In genomic region chr3:138935505-138935863, GRCh38 we compare ENCODE assay signal across 9 cellular contexts. TPM values are rescaled to one million over a fixed set of nuclear protein-coding genes. Genes with fewer than 3 reads are reported as not detected.
A peak's percentile ranks its signal among the peaks of the same experiment; 100 is the strongest.
DNase-seq lines count a peak whose midpoint lies in the region; ATAC-seq, FAIRE-seq and TF ChIP-seq lines count a peak whose summit lies in the region.
"Had no signal": no experiment of that assay in that cellular context is flagged by ENCODE, and none has a peak within 500 bp of the region (broad histone marks: within the 10 kb centered on the region; RNA-seq: fewer than 3 reads in every experiment).

No MANE protein-coding gene starts in this region.

- H3K4me3 Mint-ChIP-seq in central memory CD8-positive, alpha-beta T cell: peak overlapping the region; percentile 76

- peak overlapping the region; percentile 67; the same call in 1 of the 2 replicates for H3K9ac ChIP-seq in ES-I3 (ENCODE audit: low read depth, low read length)
- peak overlapping the region; percentile 35; the same call in 1 of the 2 replicates for H3K9ac ChIP-seq in MM.1S (ENCODE audit: low read length)

- no peaks in the 10 kb centered on the region for H3K79me2 ChIP-seq in MM.1S (ENCODE audit: low read length)

- DNase-seq in MM.1S (no peak), sigmoid colon (no peak), mesenteric fat pad (ENCODE audit: low spot score) (no peak), frontal cortex (ENCODE audit: low spot score in 2 of 2) (no peak)
- no peak for DNase-seq in central memory CD8-positive, alpha-beta T cell (ENCODE audit: low spot score in 2 of 2)
- DNase-seq: NCI-H774 had no signal

- H3K9me2 ChIP-seq in MM.1S (replicated peaks; ENCODE audit: insufficient read depth, low read length): no peaks in the 10 kb centered on the region

- no peaks in the 10 kb centered on the region for H3K36me3 Mint-ChIP-seq in central memory CD8-positive, alpha-beta T cell (ENCODE audit: insufficient read depth)

- no peaks in the 10 kb centered on the region for H3F3A ChIP-seq in MM.1S (ENCODE audit: insufficient read depth, low read length)

- no peaks in the 10 kb centered on the region for H3K9me3 Mint-ChIP-seq in central memory CD8-positive, alpha-beta T cell

- H3K4me1 Mint-ChIP-seq in central memory CD8-positive, alpha-beta T cell: peaks cover 23% of the 10 kb centered on the region

- no peak for TF ChIP-seq EP300 in sigmoid colon (IDR thresholded peaks at IDR 0.05)

- peak overlapping the region; percentile 93 for H3K4me2 ChIP-seq in MM.1S (ENCODE audit: low read depth, low read length)

- H3K4me1 ChIP-seq in ES-I3 (ENCODE audit: insufficient read depth, low read length) (no peaks in the 10 kb centered on the region; the same call in 1 of the 2 replicates), MM.1S (ENCODE audit: low read length) (no peaks in the 10 kb centered on the region), neuron (ENCODE audit: insufficient read depth, low read length) (peaks cover 20% of the 10 kb centered on the region), sigmoid colon (peaks cover 0 to 43% (median 37%) of the 10 kb centered on the region in 4 donors)

- H4K20me1 ChIP-seq in MM.1S (ENCODE audit: insufficient read depth, low read length): no peaks in the 10 kb centered on the region

- TF ChIP-seq CTCF in MM.1S (IDR thresholded peaks at IDR 0.05; ENCODE audit: low read length) (no peak), sigmoid colon (IDR thresholded peaks at IDR 0.05) (no peak)

- H3K36me3 ChIP-seq in ES-I3 (ENCODE audit: insufficient read depth, low read length) (no peaks in the 10 kb centered on the region), MM.1S (replicated peaks; ENCODE audit: insufficient read depth, low read length) (no peaks in the 10 kb centered on the region), neuron (ENCODE audit: insufficient read depth, low read length) (no peaks in the 10 kb centered on the region), sigmoid colon (no peaks in the 10 kb centered on the region)

- no peak for ATAC-seq in central memory CD8-positive, alpha-beta T cell (replicated peaks; ENCODE audit: extremely low read depth, poor library complexity, severe bottlenecking)

- intact Hi-C loops in sigmoid colon (cut with DNase I): loop anchor here (5.0 kb wide), 1 partner anchor 42 kb away; no protein-coding TSS in a partner anchor

- no peak overlapping the region for H3K27ac ChIP-seq in MM.1S (ENCODE audit: low read length)
- no peak overlapping the region for H3K27ac ChIP-seq in sigmoid colon

- H3K4me3 ChIP-seq in MM.1S (ENCODE audit: low read length): peak overlapping the region; percentile 69
- H3K4me3 ChIP-seq in neuron (ENCODE audit: low read length): peak overlapping the region; percentile 46
- H3K4me3 ChIP-seq in sigmoid colon: no peak overlapping the region

- H3K27me3 ChIP-seq in MM.1S (replicated peaks; ENCODE audit: insufficient read depth, low read length) (peaks cover 33% of the 10 kb centered on the region), neuron (ENCODE audit: insufficient read depth, low read length) (peaks cover 66% of the 10 kb centered on the region), sigmoid colon (peaks cover 47 to 60% (median 54%) of the 10 kb centered on the region in 3 donors)

- H3K27me3 Mint-ChIP-seq in central memory CD8-positive, alpha-beta T cell: peaks cover 87% of the 10 kb centered on the region

- H3K27ac Mint-ChIP-seq in central memory CD8-positive, alpha-beta T cell (ENCODE audit: low read depth): no peak overlapping the region

- peak overlapping the region; percentile 84 for H2AFZ ChIP-seq in MM.1S (ENCODE audit: low read length)
- H2AFZ ChIP-seq in neuron (ENCODE audit: low read depth, low read length): peak overlapping the region; percentile 85

- 55 to 59% methylated on average over 7 of the region's 7 CpGs for WGBS in sigmoid colon, 2 donors

- no peak for FAIRE-seq in frontal cortex (lab: Jason Lieb, UNC)

- H3K9me3 ChIP-seq in ES-I3 (ENCODE audit: control insufficient read depth, insufficient read depth, low read length): no peaks in the 10 kb centered on the region
- H3K9me3 ChIP-seq in MM.1S (replicated peaks; ENCODE audit: insufficient read depth, low read length): no peaks in the 10 kb centered on the region
- no peaks in the 10 kb centered on the region for H3K9me3 ChIP-seq in neuron (ENCODE audit: low read length)
- no peaks in the 10 kb centered on the region for H3K9me3 ChIP-seq in sigmoid colon

- TF ChIP-seq POLR2A in sigmoid colon (IDR thresholded peaks at IDR 0.05): no peak

RNA-seq across cellular contexts. Expression of gene FOXL2, which starts 11.5 kb away (rescaled TPM):
- not detected for total RNA-seq in sigmoid colon
- polyA plus RNA-seq in sigmoid colon: not detected
- total RNA-seq in mesenteric fat pad: not detected
- total RNA-seq in frontal cortex: under 0.01 TPM
- total RNA-seq: aorta had no signal
- polyA plus RNA-seq: aorta had no signal

RNA-seq across cellular contexts. Expression of gene FOXL2NB, which starts 11.5 kb away (rescaled TPM):
- not detected for total RNA-seq in sigmoid colon
- polyA plus RNA-seq in sigmoid colon: under 1 TPM in 1 of 3 donors, not detected in 2; under 0.01 TPM
- not detected for total RNA-seq in mesenteric fat pad
- 0.41 TPM for total RNA-seq in frontal cortex
- total RNA-seq: aorta had no signal
- polyA plus RNA-seq: aorta had no signal

Comparison
In these comparisons a context has a peak if more than half of its experiments do, and no peak if none do; other contexts are left out.
1. H3K4me3 ChIP-seq: peak in MM.1S (single experiment) and neuron (single experiment); none in sigmoid colon (0 of 4).